Comparison of ENCODE assay signal across 8 cellular contexts in the genomic region with DNA sequence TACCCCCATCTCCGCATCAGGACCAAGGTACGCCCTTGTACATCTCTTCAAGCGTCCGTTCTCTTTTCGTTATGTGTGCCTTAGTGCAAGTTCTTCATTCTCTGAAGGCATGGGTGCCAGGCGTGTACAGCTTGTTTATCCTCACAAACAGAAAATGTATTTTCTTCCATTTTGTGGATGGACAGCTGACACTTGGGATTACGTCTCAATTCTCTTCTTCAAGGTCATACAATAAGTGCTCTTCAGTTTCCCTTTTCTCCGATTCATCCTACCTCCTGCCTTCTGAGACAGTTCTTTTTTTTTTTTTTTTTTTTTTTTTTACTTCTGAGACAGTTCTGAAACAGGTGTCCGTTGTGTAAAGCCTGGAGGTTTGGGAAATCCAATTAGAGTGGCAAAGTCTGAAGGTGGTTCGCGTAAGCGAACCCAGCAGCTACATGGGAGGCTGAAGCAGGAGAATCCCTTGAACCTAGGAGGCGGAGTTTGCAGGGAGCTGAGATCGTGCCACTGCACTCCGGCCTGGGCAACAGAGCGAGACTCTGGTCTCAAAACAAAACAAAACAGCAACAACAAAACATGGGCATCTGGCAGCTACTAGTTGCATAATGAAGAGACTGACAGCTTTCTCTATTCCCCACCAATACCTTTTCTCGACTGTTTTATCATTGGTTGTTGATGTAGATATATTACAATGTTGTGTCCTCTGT. TPM values are rescaled to one million over a fixed set of nuclear protein-coding genes. Genes with fewer than 3 reads are reported as not detected.
DNase-seq lines count a peak whose midpoint lies in the region; ATAC-seq, FAIRE-seq and TF ChIP-seq lines count a peak whose summit lies in the region.

No MANE protein-coding gene starts in this region.

- H3K9me3 ChIP-seq in NT2/D1 (ENCODE audit: insufficient read depth, low read length) (no peaks in the 10 kb centered on the region), endothelial cell of umbilical vein (replicated peaks; ENCODE audit: control insufficient read depth, insufficient read depth, low read length) (no peaks in the 10 kb centered on the region), neutrophil (no peaks in the 10 kb centered on the region)

- H3K4me3 ChIP-seq in GM12864 (ENCODE audit: low read depth, low read length), result peak overlapping the region; percentile 93
- peak overlapping the region; percentile 86 for H3K4me3 ChIP-seq in NT2/D1 (ENCODE audit: insufficient read length, low read depth)
- peak overlapping the region; percentile 48 to 76 (median 49) for H3K4me3 ChIP-seq in endothelial cell of umbilical vein (replicated peaks in 1 of 3; ENCODE audit: insufficient read depth in 1 of 3, low read depth in 1 of 3, low read length in 3 of 3)
- H3K4me3 ChIP-seq in neutrophil (ENCODE audit: low read depth in 1 of 2, low read length in 1 of 2), result peak overlapping the region; percentile 70 to 94

- H3K9ac ChIP-seq in NT2/D1 (ENCODE audit: insufficient read length, low read depth) (peak overlapping the region; percentile 95), endothelial cell of umbilical vein (replicated peaks; ENCODE audit: extremely low read depth, insufficient read depth, low read length) (no peak overlapping the region)

- no peak for DNase-seq in GM12864 (ENCODE audit: low read depth)
- DNase-seq in NT2/D1 (ENCODE audit: low read depth, low spot score), result no peak
- DNase-seq in endothelial cell of umbilical vein (ENCODE audit: low read depth, low spot score), result peak; percentile 36
- no peak for DNase-seq in NCI-H1105 (lab: John Stamatoyannopoulos, UW)
- DNase-seq in NCI-H524 treated with DMSO at 0.1 percent for 48 hours (lab: John Stamatoyannopoulos, UW), result no peak
- no peak for DNase-seq in NK-92 (lab: John Stamatoyannopoulos, UW; ENCODE audit: unreplicated experiment)

- peak overlapping the region; percentile 62 for H3K4me2 ChIP-seq in endothelial cell of umbilical vein (ENCODE audit: insufficient read depth, low read length)

- H3K27ac ChIP-seq in endothelial cell of umbilical vein (ENCODE audit: insufficient read depth, low read depth, low read length) (no peak overlapping the region), neutrophil (peak overlapping the region; percentile 87)

- H4K20me1 ChIP-seq in endothelial cell of umbilical vein (replicated peaks; ENCODE audit: control insufficient read depth, extremely low read depth, insufficient read depth, low read length), result no peaks in the 10 kb centered on the region

- no peak for FAIRE-seq in endothelial cell of umbilical vein (lab: Jason Lieb, UNC)

- BruUV-seq in endothelial cell of umbilical vein (replicated peaks; lab: Mats Ljungman, UMichigan), result no TSS peak

- no peaks in the 10 kb centered on the region for H3K9me1 ChIP-seq in endothelial cell of umbilical vein (replicated peaks; ENCODE audit: control insufficient read depth, extremely low read depth, insufficient read depth, low read length)

- no peak for TF ChIP-seq POLR2A in endothelial cell of umbilical vein (IDR thresholded peaks at IDR 0.05; ENCODE audit: low read depth, low read length)

- no peak overlapping the region for H2AFZ ChIP-seq in endothelial cell of umbilical vein (ENCODE audit: low read depth, low read length)

- peaks cover 4% of the 10 kb centered on the region for H3K4me1 ChIP-seq in NT2/D1 (ENCODE audit: insufficient read depth, insufficient read length)
- H3K4me1 ChIP-seq in endothelial cell of umbilical vein (ENCODE audit: control insufficient read depth, extremely low read depth, insufficient read depth, low read length), result peaks cover 14% of the 10 kb centered on the region
- H3K4me1 ChIP-seq in neutrophil (ENCODE audit: control insufficient read depth in 1 of 2, insufficient read depth in 1 of 2, low read depth in 1 of 2, low read length in 1 of 2), result peaks cover 25 to 26% of the 10 kb centered on the region in 2 experiments

- ATAC-seq in GM18868 (IDR thresholded peaks at IDR 0.05; ENCODE audit: unreplicated experiment), result no peak

- H3K79me2 ChIP-seq in endothelial cell of umbilical vein (ENCODE audit: control insufficient read depth, insufficient read depth, low read length), result peaks cover 21% of the 10 kb centered on the region

- dilution Hi-C loops in endothelial cell of umbilical vein (cut with MboI; ENCODE audit: extremely low pct_ligation_motif_present, low sequenced_read_pairs), result no loop called here

- POLR2A ChIA-PET in endothelial cell of umbilical vein (lab: Charles Lee), result interaction anchor here (0.7 to 0.8 kb wide), 2 partner anchors 30 to 58 kb away, joined by 3 read pairs; no protein-coding TSS in a partner anchor

- no peak for TF ChIP-seq CTCF in GM12864 (IDR thresholded peaks at IDR 0.05; ENCODE audit: low read depth, low read length, missing control alignments)
- no peak for TF ChIP-seq CTCF in endothelial cell of umbilical vein (IDR thresholded peaks at IDR 0.05; ENCODE audit: extremely low read depth in 1 of 2, insufficient read depth in 1 of 2, low read depth in 1 of 2, low read length in 2 of 2)
- no peak for TF ChIP-seq CTCF in neutrophil (IDR thresholded peaks at IDR 0.05)

- H3K36me3 ChIP-seq in NT2/D1 (ENCODE audit: insufficient read depth, insufficient read length, low read length) (peaks cover 44% of the 10 kb centered on the region), endothelial cell of umbilical vein (ENCODE audit: control insufficient read depth in 2 of 2, extremely low read depth in 1 of 2, insufficient read depth in 2 of 2, low read length in 2 of 2) (peaks cover 0 to 4% of the 10 kb centered on the region in 2 experiments), neutrophil (peaks cover 43% of the 10 kb centered on the region)

- intact Hi-C loops in endothelial cell of umbilical vein (cut with micrococcal nuclease), result loop anchor here (1.0 to 2.0 kb wide), 5 partner anchors 8 to 209 kb away; a partner anchor contains a TSS

- H3K27me3 ChIP-seq in NT2/D1 (ENCODE audit: insufficient read depth, insufficient read length) (no peaks in the 10 kb centered on the region), endothelial cell of umbilical vein (ENCODE audit: control insufficient read depth in 2 of 2, insufficient read depth in 2 of 2, low read length in 2 of 2) (no peaks in the 10 kb centered on the region), neutrophil (no peaks in the 10 kb centered on the region)

- CTCF ChIA-PET in endothelial cell of umbilical vein (lab: Charles Lee), result interaction anchor here (0.7 to 1.9 kb wide), 4 partner anchors 9 to 143 kb away, joined by 3 to 6 read pairs (median 4); a partner anchor contains a TSS

TF ChIP-seq in endothelial cell of umbilical vein, 7 proteins besides CTCF, POLR2A, EP300 and RAD21:
- no peak for TF ChIP-seq MYC (IDR thresholded peaks at IDR 0.05; ENCODE audit: low read depth, low read length)
- TF ChIP-seq POLR2AphosphoS5 (IDR thresholded peaks at IDR 0.05; ENCODE audit: insufficient read depth, low read depth, low read length), result no peak
- TF ChIP-seq JUN (IDR thresholded peaks at IDR 0.05; ENCODE audit: borderline replicate concordance, insufficient read depth, insufficient read length, low read depth), result no peak

RNA-seq across cellular contexts. Expression of a gene that starts 0.7 kb away (rescaled TPM):
- total RNA-seq in endothelial cell of umbilical vein, result 299 and 302 TPM in 2 replicates
- polyA plus RNA-seq in endothelial cell of umbilical vein, result 1,327 and 1,773 TPM in 2 replicates
- 705 and 745 TPM in 2 replicates for polyA plus RNA-seq in endothelial cell of umbilical vein (2011; cell fraction: cytosol; rRNA removed)
- polyA plus RNA-seq in endothelial cell of umbilical vein (2011; cell fraction: nucleus; rRNA removed), result 297 and 357 TPM in 2 replicates
- 484 and 537 TPM in 2 replicates for polyA plus RNA-seq in endothelial cell of umbilical vein (2012)
- polyA minus RNA-seq in endothelial cell of umbilical vein, result 279 and 314 TPM in 2 replicates
- polyA minus RNA-seq in endothelial cell of umbilical vein (2011; cell fraction: cytosol; rRNA and poly(A)+ RNA removed), result 144 TPM
- polyA minus RNA-seq in endothelial cell of umbilical vein (2011; cell fraction: nucleus; rRNA and poly(A)+ RNA removed), result 65.2 and 70.2 TPM in 2 replicates

RNA-seq across cellular contexts. Expression of a gene that starts 7.5 kb away (rescaled TPM):
- total RNA-seq in endothelial cell of umbilical vein, result 46.0 and 48.1 TPM in 2 replicates
- polyA plus RNA-seq in endothelial cell of umbilical vein, result 18.0 and 26.1 TPM in 2 replicates
- polyA plus RNA-seq in endothelial cell of umbilical vein (2011; cell fraction: cytosol; rRNA removed), result 40.9 and 41.5 TPM in 2 replicates
- 14.4 and 19.7 TPM in 2 replicates for polyA plus RNA-seq in endothelial cell of umbilical vein (2011; cell fraction: nucleus; rRNA removed)
- 64.9 and 103 TPM in 2 replicates for polyA plus RNA-seq in endothelial cell of umbilical vein (2012)
- 10.8 and 11.0 TPM in 2 replicates for polyA minus RNA-seq in endothelial cell of umbilical vein
- 24.1 TPM for polyA minus RNA-seq in endothelial cell of umbilical vein (2011; cell fraction: cytosol; rRNA and poly(A)+ RNA removed)
- polyA minus RNA-seq in endothelial cell of umbilical vein (2011; cell fraction: nucleus; rRNA and poly(A)+ RNA removed), result 5.2 and 6.0 TPM in 2 replicates

RNA-seq across cellular contexts. Expression of a gene that starts 7.6 kb away (rescaled TPM):
- total RNA-seq in endothelial cell of umbilical vein, result 28.8 and 33.1 TPM in 2 replicates
- 11.8 and 13.0 TPM in 2 replicates for polyA plus RNA-seq in endothelial cell of umbilical vein
- 13.8 and 16.5 TPM in 2 replicates for polyA plus RNA-seq in endothelial cell of umbilical vein (2011; cell fraction: cytosol; rRNA removed)
- 23.5 and 24.2 TPM in 2 replicates for polyA plus RNA-seq in endothelial cell of umbilical vein (2011; cell fraction: nucleus; rRNA removed)
- 23.7 and 28.0 TPM in 2 replicates for polyA plus RNA-seq in endothelial cell of umbilical vein (2012)
- polyA minus RNA-seq in endothelial cell of umbilical vein, result 17.4 and 25.1 TPM in 2 replicates
- polyA minus RNA-seq in endothelial cell of umbilical vein (2011; cell fraction: cytosol; rRNA and poly(A)+ RNA removed), result 18.4 TPM
- 10.0 and 11.4 TPM in 2 replicates for polyA minus RNA-seq in endothelial cell of umbilical vein (2011; cell fraction: nucleus; rRNA and poly(A)+ RNA removed)

RNA-seq across cellular contexts. Expression of a gene that starts 30.9 kb away (rescaled TPM):
- total RNA-seq in endothelial cell of umbilical vein, result 226 and 238 TPM in 2 replicates
- 97.7 and 153 TPM in 2 replicates for polyA plus RNA-seq in endothelial cell of umbilical vein
- polyA plus RNA-seq in endothelial cell of umbilical vein (2011; cell fraction: cytosol; rRNA removed), result 147 and 180 TPM in 2 replicates
- polyA plus RNA-seq in endothelial cell of umbilical vein (2011; cell fraction: nucleus; rRNA removed), result 143 and 191 TPM in 2 replicates
- polyA plus RNA-seq in endothelial cell of umbilical vein (2012), result 207 and 216 TPM in 2 replicates
- 76.8 TPM in 2 replicates for polyA minus RNA-seq in endothelial cell of umbilical vein
- 104 TPM for polyA minus RNA-seq in endothelial cell of umbilical vein (2011; cell fraction: cytosol; rRNA and poly(A)+ RNA removed)
- 54.5 and 62.4 TPM in 2 replicates for polyA minus RNA-seq in endothelial cell of umbilical vein (2011; cell fraction: nucleus; rRNA and poly(A)+ RNA removed)

RNA-seq across cellular contexts. Expression of a gene that starts 57.3 kb away (rescaled TPM):
- 469 TPM in 2 replicates for total RNA-seq in endothelial cell of umbilical vein
- 538 and 600 TPM in 2 replicates for polyA plus RNA-seq in endothelial cell of umbilical vein
- polyA plus RNA-seq in endothelial cell of umbilical vein (2011; cell fraction: cytosol; rRNA removed), result 684 and 687 TPM in 2 replicates
- polyA plus RNA-seq in endothelial cell of umbilical vein (2011; cell fraction: nucleus; rRNA removed), result 214 and 254 TPM in 2 replicates
- polyA plus RNA-seq in endothelial cell of umbilical vein (2012), result 725 and 951 TPM in 2 replicates
- polyA minus RNA-seq in endothelial cell of umbilical vein, result 130 and 133 TPM in 2 replicates
- 137 TPM for polyA minus RNA-seq in endothelial cell of umbilical vein (2011; cell fraction: cytosol; rRNA and poly(A)+ RNA removed)
- polyA minus RNA-seq in endothelial cell of umbilical vein (2011; cell fraction: nucleus; rRNA and poly(A)+ RNA removed), result 29.7 and 40.4 TPM in 2 replicates
